In genomic region chr17:43871947-43872690, GRCh38 we compare ENCODE assay signal across 15 cellular contexts. TPM values are rescaled to one million over a fixed set of nuclear protein-coding genes. Genes with fewer than 3 reads are reported as not detected.
DNase-seq lines count a peak whose midpoint lies in the region; ATAC-seq and TF ChIP-seq lines count a peak whose summit lies in the region.
"Had no signal": no experiment of that assay in that cellular context is flagged by ENCODE, and none has a peak within 500 bp of the region (broad histone marks: within the 10 kb centered on the region; RNA-seq: fewer than 3 reads in every experiment).

No MANE protein-coding gene starts in this region.

- peaks cover 26% of the 10 kb centered on the region for H3K27me3 Mint-ChIP-seq in brain

- no peaks in the 10 kb centered on the region for H3K36me3 Mint-ChIP-seq in brain

- H3K9me3 ChIP-seq in left lung (no peaks in the 10 kb centered on the region), upper lobe of left lung (no peaks in the 10 kb centered on the region)

- TF ChIP-seq CTCF in brain (conservative IDR thresholded peaks at IDR 0.05) (no peak), left lung (IDR thresholded peaks at IDR 0.05) (no peak), upper lobe of left lung (IDR thresholded peaks at IDR 0.05) (no peak)

- H3K4me3 ChIP-seq in left lung (no peak overlapping the region), upper lobe of left lung (peak overlapping the region in 3 of 4 donors; percentile 5 to 20 (median 9))

- no peak for TF ChIP-seq POLR2A in upper lobe of left lung (IDR thresholded peaks at IDR 0.05)

- H3K36me3 ChIP-seq in left lung (no peaks in the 10 kb centered on the region), upper lobe of left lung (no peaks in the 10 kb centered on the region)

- H3K27ac ChIP-seq in left lung, result no peak overlapping the region
- peak overlapping the region in 3 of 4 donors; percentile 6 to 35 (median 10) for H3K27ac ChIP-seq in upper lobe of left lung

- H3K4me1 ChIP-seq in left lung (no peaks in the 10 kb centered on the region), upper lobe of left lung (no peaks in the 10 kb centered on the region)

- H3K27me3 ChIP-seq in left lung (no peaks in the 10 kb centered on the region), upper lobe of left lung (no peaks in the 10 kb centered on the region)

- DNase-seq in NCI-H748 (lab: John Stamatoyannopoulos, UW; ENCODE audit: unreplicated experiment) (peak; percentile 56), NCI-H748 treated with DMSO at 0.1 percent for 48 hours (lab: John Stamatoyannopoulos, UW) (no peak), left lung (no peak), upper lobe of left lung (peak in 1 of 2 donors; percentile 40), NCI-H187 treated with DMSO at 0.1 percent for 48 hours (lab: John Stamatoyannopoulos, UW) (no peak)
- DNase-seq: activated T-cell treated with anti-CD3 and anti-CD28 coated beads, Interleukin-2, amount 50 U/mL, for 4 hours; aorta; NK-92 treated with Interleukin-12 subunit alpha and Interleukin-12 subunit beta, amount 100 ng/mL, for 24 hours had no signal

- no peak for TF ChIP-seq EP300 in upper lobe of left lung (IDR thresholded peaks at IDR 0.05)

- ATAC-seq in left lung, result peak; percentile 63
- ATAC-seq in upper lobe of left lung (ENCODE audit: low FRiP score in 2 of 2), result no peak
- no peak for ATAC-seq in GM18907 (IDR thresholded peaks at IDR 0.05; ENCODE audit: unreplicated experiment)
- ATAC-seq in HG02759 (IDR thresholded peaks at IDR 0.05; ENCODE audit: unreplicated experiment), result no peak
- ATAC-seq: activated CD4-positive, CD25-positive, alpha-beta regulatory T cell treated with anti-CD3 and anti-CD28 coated beads, Interleukin-2, amount 50 U/mL, for 24 hours; activated T-cell treated with anti-CD3 and anti-CD28 coated beads, Interleukin-2, amount 50 U/mL, for 4 hours had no signal

- peak overlapping the region in 3 of 5 experiments; percentile 7 to 45 (median 33) for H3K4me3 Mint-ChIP-seq in brain
- H3K4me3 Mint-ChIP-seq: activated T-cell treated with anti-CD3 and anti-CD28 coated beads, Interleukin-2, amount 50 U/mL, for 4 hours; neural crest cell had no signal

- H3K4me1 Mint-ChIP-seq in brain, result peaks cover 9% of the 10 kb centered on the region
- H3K4me1 Mint-ChIP-seq: neural crest cell had no signal

- peak overlapping the region in 3 of 5 experiments; percentile 27 to 80 (median 42) for H3K27ac Mint-ChIP-seq in brain

- 73 to 77% methylated on average over 14 of the region's 14 CpGs for WGBS in upper lobe of left lung, 2 donors

- no peaks in the 10 kb centered on the region for H3K9me3 Mint-ChIP-seq in brain
- H3K9me3 Mint-ChIP-seq: activated T-cell treated with anti-CD3 and anti-CD28 coated beads, Interleukin-2, amount 50 U/mL, for 4 hours; neural crest cell had no signal

- intact Hi-C loops in left lung (cut with DNase I), result no loop called here

RNA-seq across cellular contexts. Expression of gene CD300LG, which starts 25.1 kb away (rescaled TPM):
- polyA plus RNA-seq in brain (ENCODE audit: insufficient read depth, low read depth, low replicate concordance), result not detected
- 1 to 10 TPM; 1.6 to 7.1 TPM for total RNA-seq in left lung
- 10 to 100 TPM in 2 of 6 donors, 1 to 10 TPM in 3, under 1 TPM in 1; 0.71 to 65.9 (median 7.8) TPM for total RNA-seq in upper lobe of left lung
- total RNA-seq: activated T-cell treated with anti-CD3 and anti-CD28 coated beads, Interleukin-2, amount 50 U/mL, for 4 hours; glomerular endothelial cell; kidney epithelial cell; neural crest cell had no signal

RNA-seq across cellular contexts. Expression of gene MPP2, which starts 35.2 kb away (rescaled TPM):
- 27.6 TPM for polyA plus RNA-seq in brain (ENCODE audit: insufficient read depth, low read depth, low replicate concordance)
- total RNA-seq in left lung (1 to 10 TPM; 1.5 to 1.7 TPM), upper lobe of left lung (1 to 10 TPM in 2 of 6 donors, under 1 TPM in 3, not detected in 1; 0.20 to 2.0 (median 0.74) TPM)

RNA-seq across cellular contexts. Expression of gene MPP3, which starts 39.2 kb away (rescaled TPM):
- 1.4 TPM for polyA plus RNA-seq in brain (ENCODE audit: insufficient read depth, low read depth, low replicate concordance)
- 10 to 100 TPM; 14.4 to 17.9 TPM for total RNA-seq in left lung
- total RNA-seq in upper lobe of left lung, result 100 to 1,000 TPM in 1 of 6 donors, 10 to 100 TPM in 5; 16.2 to 142 (median 38.5) TPM

Comparison
In these comparisons a context has a peak if more than half of its experiments do, and no peak if none do; other contexts are left out.
1. H3K27ac ChIP-seq: peak in upper lobe of left lung (3 of 4); none in left lung (0 of 2).
2. H3K4me3 ChIP-seq: peak in upper lobe of left lung (3 of 4); none in left lung (0 of 2).